In the genomic region with DNA sequence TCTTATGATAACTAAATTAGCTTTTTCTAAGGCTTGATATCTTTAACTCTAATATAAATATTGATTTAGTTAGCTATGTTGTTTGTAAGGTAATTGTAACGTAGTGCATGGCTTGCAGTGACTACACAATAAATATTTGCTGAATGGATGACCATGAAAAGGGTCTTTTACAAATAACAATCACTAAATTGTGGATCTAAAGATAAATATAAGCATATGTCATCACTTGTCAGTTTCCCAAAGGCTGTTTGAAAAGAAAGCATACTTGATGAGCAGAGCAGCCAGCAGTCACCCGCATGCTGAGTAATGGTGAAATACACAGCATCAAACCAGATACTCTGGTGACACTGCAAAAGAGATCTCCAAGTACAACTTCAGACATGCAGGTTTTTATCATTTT, we compare ENCODE assay signal across 18 cellular contexts.
DNase-seq lines count a peak whose midpoint lies in the region; FAIRE-seq and TF ChIP-seq lines count a peak whose summit lies in the region.
"Had no signal": no experiment of that assay in that cellular context is flagged by ENCODE, and none has a peak within 500 bp of the region (broad histone marks: within the 10 kb centered on the region; RNA-seq: fewer than 3 reads in every experiment).

No MANE protein-coding gene starts in this region.

- H3K9ac ChIP-seq in endodermal cell (ENCODE audit: extremely low read depth, low read length, poor library complexity, severe bottlenecking) = no peak overlapping the region
- H3K9ac ChIP-seq: GM23248 had no signal

- peak; percentile 98 for DNase-seq in DMS53 treated with DMSO at 0.1 percent for 48 hours (lab: John Stamatoyannopoulos, UW; ENCODE audit: unreplicated experiment)
- DNase-seq in NCI-H1417 treated with DMSO at 0.1 percent for 48 hours (lab: John Stamatoyannopoulos, UW) = peak; percentile 34
- peak; percentile 88 for DNase-seq in NCI-H748 treated with DMSO at 0.1 percent for 48 hours (lab: John Stamatoyannopoulos, UW)
- DNase-seq in endodermal cell = no peak
- no peak for DNase-seq in GM12891 (ENCODE audit: insufficient read length, low spot score)
- DNase-seq in caudate nucleus (lab: John Stamatoyannopoulos, UW) = no peak
- no peak for DNase-seq in middle frontal gyrus (ENCODE audit: extremely low spot score, low spot score)
- DNase-seq: Calu3; CD4-positive, CD25-positive, alpha-beta regulatory T cell; GDM1; GM23248; HCEC 1CT; NCI-H1694 treated with DMSO at 0.1 percent for 48 hours; NCI-H526 had no signal

- no peak for TF ChIP-seq POLR2A in GM12891 (IDR thresholded peaks at IDR 0.05; ENCODE audit: low read depth, low read length)

- no peaks in the 10 kb centered on the region for H3K9me3 Mint-ChIP-seq in endodermal cell

- peak overlapping the region; percentile 74 for H3K4me3 ChIP-seq in endodermal cell (ENCODE audit: low read length)
- H3K4me3 ChIP-seq: GM12878, GM23248, SK-N-MC had no signal

- H3K9me3 ChIP-seq in endodermal cell (ENCODE audit: control insufficient read depth, low read length) = peaks cover 6% of the 10 kb centered on the region

- H3K36me3 Mint-ChIP-seq in endodermal cell (ENCODE audit: low read depth) = no peaks in the 10 kb centered on the region
- H3K36me3 Mint-ChIP-seq: CD4-positive, CD25-positive, alpha-beta regulatory T cell had no signal

- no peaks in the 10 kb centered on the region for H3K27me3 ChIP-seq in endodermal cell (ENCODE audit: control insufficient read depth, insufficient read depth, low read length, poor library complexity, severe bottlenecking)

- peaks cover 18% of the 10 kb centered on the region for H3K27me3 Mint-ChIP-seq in endodermal cell (ENCODE audit: insufficient read depth)

- WGBS in endodermal cell (ENCODE audit: insufficient coverage in 1 of 2, insufficient read length in 1 of 2), 2 experiments = 66 to 100% methylated on average over 1 to 2 of the region's 2 CpGs

- no peak overlapping the region for H3K4me3 Mint-ChIP-seq in endodermal cell
- H3K4me3 Mint-ChIP-seq: B cell; CD4-positive, CD25-positive, alpha-beta regulatory T cell had no signal

- H3K4me1 Mint-ChIP-seq in endodermal cell = peaks cover 6% of the 10 kb centered on the region

- no peaks in the 10 kb centered on the region for H3K36me3 ChIP-seq in endodermal cell (ENCODE audit: control insufficient read depth, insufficient read depth, low read length)

- FAIRE-seq in GM12891 (lab: Jason Lieb, UNC) = no peak
- FAIRE-seq: GM12878, GM18507 had no signal

- TF ChIP-seq CTCF in endodermal cell (conservative IDR thresholded peaks at IDR 0.05) = no peak

- H3K27ac ChIP-seq in endodermal cell (ENCODE audit: low read depth, low read length) (no peak overlapping the region), caudate nucleus (ENCODE audit: low read depth, low read length) (no peak overlapping the region)
- H3K27ac ChIP-seq: GM23248, SK-N-MC had no signal

- H3K27ac Mint-ChIP-seq in endodermal cell = no peak overlapping the region
- H3K27ac Mint-ChIP-seq: B cell; CD4-positive, CD25-positive, alpha-beta regulatory T cell had no signal

- peaks cover 10% of the 10 kb centered on the region for H3K4me1 ChIP-seq in endodermal cell (ENCODE audit: control insufficient read depth, insufficient read depth, low read length)

TF ChIP-seq in GM12891, 5 proteins besides CTCF, POLR2A, EP300 and RAD21:
- TF ChIP-seq POU2F2 (IDR thresholded peaks at IDR 0.05; ENCODE audit: low read depth, low read length) = no peak
- no peak for TF ChIP-seq POLR2AphosphoS5 (IDR thresholded peaks at IDR 0.05; ENCODE audit: low read depth, low read length)
- TF ChIP-seq PAX5 (IDR thresholded peaks at IDR 0.05; ENCODE audit: insufficient read depth, low read length, severe bottlenecking) = no peak
- TF ChIP-seq SPI1 (IDR thresholded peaks at IDR 0.05; ENCODE audit: low read depth, low read length) = no peak
- TF ChIP-seq TAF1 (IDR thresholded peaks at IDR 0.05; ENCODE audit: low read depth, low read length) = no peak

Comparison
In these comparisons a context has a peak if more than half of its experiments do, and no peak if none do; other contexts are left out.
1. DNase-seq: peak in DMS53 treated with DMSO at 0.1 percent for 48 hours (single experiment), NCI-H1417 treated with DMSO at 0.1 percent for 48 hours (single experiment) and NCI-H748 treated with DMSO at 0.1 percent for 48 hours (single experiment); none in endodermal cell (single experiment), GM12891 (single experiment), caudate nucleus (0 of 61) and middle frontal gyrus (single experiment).